7 cellular contexts compared by ENCODE assay signal in genomic region chr2:168346725-168347477, GRCh38.
A peak's percentile ranks its signal among the peaks of the same experiment; 100 is the strongest.
DNase-seq lines count a peak whose midpoint lies in the region; ATAC-seq, FAIRE-seq and TF ChIP-seq lines count a peak whose summit lies in the region.

No MANE protein-coding gene starts in this region.

- TF ChIP-seq POLR2A in GM12892 (IDR thresholded peaks at IDR 0.05; ENCODE audit: low read depth, low read length) = no peak

- H3K4me2 ChIP-seq in keratinocyte (ENCODE audit: control insufficient read depth, extremely low read depth, insufficient read depth, low read depth, low read length) = peak overlapping the region; percentile 96

- FAIRE-seq in GM12892 (lab: Jason Lieb, UNC) = peak; percentile 85
- FAIRE-seq in keratinocyte (lab: Jason Lieb, UNC) = peak; percentile 36

- H2AFZ ChIP-seq in keratinocyte (ENCODE audit: control insufficient read depth, low read length) = peak overlapping the region; percentile 98

- peak; percentile 74 for ATAC-seq in HG02840 (IDR thresholded peaks at IDR 0.05; ENCODE audit: low FRiP score, unreplicated experiment)

- peak overlapping the region; percentile 50 for H3K4me3 ChIP-seq in WERI-Rb-1 (ENCODE audit: low read depth, low read length)
- H3K4me3 ChIP-seq in keratinocyte (ENCODE audit: control insufficient read depth in 2 of 3, extremely low read depth in 1 of 3, insufficient read depth in 2 of 3, low read depth in 1 of 3, low read length in 3 of 3) = peak overlapping the region; percentile 41 to 80 (median 79)

- H3K27ac ChIP-seq in WERI-Rb-1 = peak overlapping the region; percentile 74
- no peak overlapping the region for H3K27ac ChIP-seq in caudate nucleus (ENCODE audit: low read depth, low read length)
- H3K27ac ChIP-seq in keratinocyte (ENCODE audit: control insufficient read depth, insufficient read depth, low read length) = peak overlapping the region; percentile 51

- peak overlapping the region; percentile 76 for H3K9ac ChIP-seq in keratinocyte (ENCODE audit: control insufficient read depth, extremely low read depth, insufficient read depth, low read length)

- peak; percentile 25 for DNase-seq in GM12892 (ENCODE audit: insufficient read length)
- DNase-seq in NCI-H2029 treated with DMSO at 0.1 percent for 48 hours (lab: John Stamatoyannopoulos, UW) = peak; percentile 92
- peak; percentile 61 for DNase-seq in WERI-Rb-1
- peak in 52 of 61 donors; percentile 4 to 84 (median 37) for DNase-seq in caudate nucleus (lab: John Stamatoyannopoulos, UW)
- DNase-seq in keratinocyte (ENCODE audit: low read depth, low spot score) = no peak
- peak; percentile 17 to 30 for DNase-seq in stimulated activated CD4-positive, alpha-beta T cell treated with anti-CD3 and anti-CD28 coated beads, Interleukin-15, amount 100 ng/mL, for 1 hour (ENCODE audit: low read depth in 1 of 2, low spot score in 1 of 2)

- peaks cover 10% of the 10 kb centered on the region for H3K4me1 ChIP-seq in keratinocyte (ENCODE audit: control insufficient read depth, extremely low read depth, insufficient read depth, low read length)

- H3K27me3 ChIP-seq in WERI-Rb-1 (ENCODE audit: insufficient read depth, low read depth, severe bottlenecking) (no peaks in the 10 kb centered on the region), keratinocyte (ENCODE audit: control insufficient read depth, extremely low read depth, insufficient read depth, low read length) (no peaks in the 10 kb centered on the region)

- no peaks in the 10 kb centered on the region for H3K79me2 ChIP-seq in keratinocyte (ENCODE audit: control insufficient read depth, insufficient read depth, low read length)

- no peaks in the 10 kb centered on the region for H3K9me3 ChIP-seq in WERI-Rb-1 (ENCODE audit: severe bottlenecking)
- no peaks in the 10 kb centered on the region for H3K9me3 ChIP-seq in keratinocyte (ENCODE audit: control insufficient read depth, low read depth, low read length)

- TF ChIP-seq CTCF in WERI-Rb-1 (IDR thresholded peaks at IDR 0.05; ENCODE audit: low read depth, low read length) (peak; percentile 41), keratinocyte (optimal IDR thresholded peaks at IDR 0.05 in 1 of 3, IDR thresholded peaks at IDR 0.05 in 1 of 3, conservative IDR thresholded peaks at IDR 0.05 in 1 of 3; ENCODE audit: extremely low read depth in 1 of 3, insufficient read depth in 2 of 3, low read length in 3 of 3) (peak; percentile 61 to 84 (median 72))

- no peaks in the 10 kb centered on the region for H3K9me1 ChIP-seq in keratinocyte (ENCODE audit: control insufficient read depth, extremely low read depth, insufficient read depth, low read length)

- no peaks in the 10 kb centered on the region for H4K20me1 ChIP-seq in keratinocyte (ENCODE audit: control insufficient read depth, extremely low read depth, insufficient read depth, low read length)

- dilution Hi-C loops in keratinocyte (cut with MboI; ENCODE audit: extremely low pct_ligation_motif_present, low sequenced_read_pairs) = no loop called here

- H3K36me3 ChIP-seq in WERI-Rb-1 = no peaks in the 10 kb centered on the region
- no peaks in the 10 kb centered on the region for H3K36me3 ChIP-seq in keratinocyte (ENCODE audit: control insufficient read depth in 2 of 2, extremely low read depth in 1 of 2, insufficient read depth in 2 of 2, low read length in 2 of 2)
